10 cellular contexts compared by ENCODE assay signal in the genomic region with DNA sequence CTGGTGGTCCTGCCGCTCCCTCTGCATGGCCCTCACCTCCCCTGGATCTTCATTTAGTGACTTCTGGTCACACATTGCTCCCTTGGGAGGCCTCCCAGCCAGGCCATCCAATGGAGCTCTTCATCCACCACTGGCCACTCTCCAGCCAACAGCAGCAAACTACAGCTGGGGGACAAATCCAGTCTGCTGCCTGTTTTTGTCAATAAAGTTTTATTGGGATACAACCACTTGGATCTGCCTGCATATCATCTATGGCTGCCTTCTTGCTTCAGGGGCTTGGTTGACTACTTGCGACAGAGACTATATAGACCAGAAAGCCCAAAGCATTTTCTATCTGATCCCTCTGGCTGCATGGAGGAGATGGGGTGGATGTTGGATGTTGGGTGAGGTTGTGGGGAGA.
"Had no signal": no experiment of that assay in that cellular context is flagged by ENCODE, and none has a peak within 500 bp of the region (broad histone marks: within the 10 kb centered on the region; RNA-seq: fewer than 3 reads in every experiment).

No MANE protein-coding gene starts in this region.

- H2AFZ ChIP-seq: GM23248 had no signal

- H3K4me3 ChIP-seq: GM23248, HAP-1 had no signal

- H3K4me3 Mint-ChIP-seq: HFFc6, IgD-negative memory B cell had no signal

- H3K27ac ChIP-seq: GM23248, HL-60, KMS-11 had no signal

- DNase-seq: GM23248, GOT3, H7, HFFc6, Karpas-422 had no signal

- ATAC-seq: HCT116 had no signal

- H3K27ac Mint-ChIP-seq: HFFc6, IgD-negative memory B cell had no signal

- H3K9me3 ChIP-seq: HAP-1 had no signal

- H3K4me2 ChIP-seq: KMS-11 had no signal

- H3K4me1 ChIP-seq: HAP-1 had no signal

- H3K36me3 ChIP-seq: HAP-1 had no signal

- H3K9ac ChIP-seq: GM23248, KMS-11 had no signal
